In the genomic region with DNA sequence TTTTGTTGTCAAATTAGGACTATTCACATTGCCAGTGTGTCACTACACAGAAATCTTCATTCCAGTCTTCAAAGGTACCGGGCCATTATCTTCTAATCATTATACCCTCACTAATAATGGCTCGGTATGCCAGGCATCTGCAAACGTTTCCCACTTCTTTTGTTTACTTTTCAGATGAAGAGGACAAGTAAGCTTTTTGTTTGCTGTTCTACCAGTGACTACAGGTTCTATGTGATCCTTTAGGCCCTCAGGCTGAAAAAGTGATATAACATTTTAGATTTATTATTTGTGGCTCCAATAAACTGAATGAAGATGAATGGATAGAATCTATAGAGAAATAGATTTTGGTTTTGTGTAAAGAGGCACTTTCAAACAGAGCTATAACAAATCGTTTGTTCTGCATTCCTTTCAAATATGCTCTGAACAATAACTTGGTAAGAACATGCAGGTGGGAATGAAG, we compare ENCODE assay signal across 13 cellular contexts. TPM values are rescaled to one million over a fixed set of nuclear protein-coding genes. Genes with fewer than 3 reads are reported as not detected.
DNase-seq lines count a peak whose midpoint lies in the region; ATAC-seq, FAIRE-seq and TF ChIP-seq lines count a peak whose summit lies in the region.
"Had no signal": no experiment of that assay in that cellular context is flagged by ENCODE, and none has a peak within 500 bp of the region (broad histone marks: within the 10 kb centered on the region; RNA-seq: fewer than 3 reads in every experiment).

No MANE protein-coding gene starts in this region.

- DNase-seq in A549 (ENCODE audit: low read depth in 1 of 2, low spot score in 1 of 2) (no peak), LNCaP clone FGC (ENCODE audit: low read depth) (peak; percentile 81), astrocyte of the hippocampus (ENCODE audit: low read depth, low spot score) (peak; percentile 24), stomach (no peak), NCI-H82 treated with DMSO at 0.1 percent for 48 hours (lab: John Stamatoyannopoulos, UW; ENCODE audit: unreplicated experiment) (no peak)
- DNase-seq in stimulated activated CD4-positive, alpha-beta T cell treated with anti-CD3 and anti-CD28 coated beads, Interleukin-4, amount 100 ng/mL, for 1 hour, result no peak
- DNase-seq: activated gamma-delta T cell treated with Interleukin-2 at 50 U/mL for 16 hours; AML-193; brain microvascular endothelial cell; effector CD8-positive, alpha-beta T cell; stimulated activated naive CD4-positive, alpha-beta T cell treated with Interleukin-2 at 50 U/mL for 16 hours had no signal

- no peaks in the 10 kb centered on the region for H3K9me3 ChIP-seq in A549
- no peaks in the 10 kb centered on the region for H3K9me3 ChIP-seq in stomach

- H3K27me3 ChIP-seq in stomach, result no peaks in the 10 kb centered on the region
- H3K27me3 ChIP-seq: brain microvascular endothelial cell had no signal

- CTCF ChIA-PET in A549 (lab: Yijun Ruan, JAX), result interaction anchor here (0.9 to 1.0 kb wide), 2 partner anchors 8 to 539 kb away, joined by 3 read pairs; no protein-coding TSS in a partner anchor

- peak overlapping the region; percentile 8; the same call in 2 of the 3 replicates for H3K4me2 ChIP-seq in A549

- POLR2A ChIA-PET in A549 (lab: Yijun Ruan, JAX), result no interaction called here

- TF ChIP-seq EP300 in A549 (IDR thresholded peaks at IDR 0.05) (no peak), stomach (IDR thresholded peaks at IDR 0.05) (no peak)

- no peak for TF ChIP-seq RAD21 in A549 (conservative IDR thresholded peaks at IDR 0.05 in 1 of 2, IDR thresholded peaks at IDR 0.05 in 1 of 2)

- no peak overlapping the region for H3K27ac ChIP-seq in A549
- H3K27ac ChIP-seq in stomach, result no peak overlapping the region
- H3K27ac ChIP-seq: brain microvascular endothelial cell had no signal

- H3K4me1 ChIP-seq in A549, result peaks cover 18% of the 10 kb centered on the region; the same call in 2 of the 3 replicates
- no peaks in the 10 kb centered on the region for H3K4me1 ChIP-seq in stomach

- intact Hi-C loops in stomach (cut with DNase I; ENCODE audit: low total_unique reads), result no loop called here

- TF ChIP-seq POLR2A in A549 (IDR thresholded peaks at IDR 0.05; ENCODE audit: low read length) (no peak), stomach (IDR thresholded peaks at IDR 0.05) (no peak)

- peak; percentile 54 for FAIRE-seq in A549 (lab: Jason Lieb, UNC)
- FAIRE-seq: GM12878 had no signal

- H3K4me3 ChIP-seq in A549 (no peak overlapping the region), LNCaP clone FGC (ENCODE audit: low read depth, low read length) (no peak overlapping the region), stomach (no peak overlapping the region)
- H3K4me3 ChIP-seq: GM12878 had no signal

- 16% methylated on average over 4 of the region's 4 CpGs for WGBS in A549 (ENCODE audit: missing lambda C conversion rate)
- WGBS in stomach, 5 donors, result 22 to 41% (median 29%) methylated on average over 4 of the region's 4 CpGs

- ATAC-seq in A549, result no peak
- ATAC-seq: GM12878 had no signal

- H3K36me3 ChIP-seq in stomach, result no peaks in the 10 kb centered on the region
- H3K36me3 ChIP-seq: brain microvascular endothelial cell had no signal

- TF ChIP-seq CTCF in A549 (IDR thresholded peaks at IDR 0.05), result no peak
- TF ChIP-seq CTCF in LNCaP clone FGC (IDR thresholded peaks at IDR 0.05; ENCODE audit: control insufficient read depth, extremely low read depth, insufficient read depth), result no peak
- TF ChIP-seq CTCF in stomach (IDR thresholded peaks at IDR 0.05), result no peak

TF ChIP-seq in A549, 52 proteins besides CTCF, POLR2A, EP300 and RAD21:
- TF ChIP-seq GATA3 (IDR thresholded peaks at IDR 0.05; ENCODE audit: borderline replicate concordance) (peak; percentile 54), MAZ (IDR thresholded peaks at IDR 0.05; ENCODE audit: borderline replicate concordance, low read depth, low read length) (no peak)

RNA-seq across cellular contexts. Expression of a gene that starts 0.4 kb away (rescaled TPM):
- not detected in 2 replicates for polyA plus RNA-seq in A549 (2011; rRNA removed)
- polyA plus RNA-seq in A549 (2012; cell fraction: cytosol; rRNA removed), result not detected in 2 replicates
- polyA plus RNA-seq in A549 (2012; cell fraction: nucleus; rRNA removed), result not detected in 2 replicates
- polyA plus RNA-seq in A549 (2017; fragmentation: RNase III; extraction: RNeasy Plus Mini Kit Qiagen cat#74134 plus additional on column Dnase treatment), result not detected in 3 replicates
- not detected in 2 replicates for polyA minus RNA-seq in A549 (2011; rRNA and poly(A)+ RNA removed)
- not detected for total RNA-seq in stomach
- polyA plus RNA-seq in stomach, result not detected
- total RNA-seq: activated CD8-positive, alpha-beta memory T cell treated with anti-CD3 and anti-CD28 coated beads for 36 hours; GM12878 had no signal
- polyA plus RNA-seq: GM12878 had no signal

RNA-seq across cellular contexts. Expression of a gene that starts 9.6 kb away (rescaled TPM):
- polyA plus RNA-seq in A549 (2011; rRNA removed) (not detected in 2 replicates), A549 (2017; fragmentation: RNase III; extraction: RNeasy Plus Mini Kit Qiagen cat#74134 plus additional on column Dnase treatment) (not detected in 3 replicates), stomach (not detected)
- polyA plus RNA-seq in A549 (2012; cell fraction: cytosol; rRNA removed), result not detected in 2 replicates
- not detected in 2 replicates for polyA plus RNA-seq in A549 (2012; cell fraction: nucleus; rRNA removed)
- polyA minus RNA-seq in A549 (2011; rRNA and poly(A)+ RNA removed), result not detected in 2 replicates
- total RNA-seq in stomach, result not detected
- total RNA-seq: activated CD8-positive, alpha-beta memory T cell treated with anti-CD3 and anti-CD28 coated beads for 36 hours; GM12878 had no signal
- polyA plus RNA-seq: GM12878 had no signal

RNA-seq across cellular contexts. Expression of a gene that starts 15.4 kb away (rescaled TPM):
- not detected in 2 replicates for polyA plus RNA-seq in A549 (2011; rRNA removed)
- polyA plus RNA-seq in A549 (2012; cell fraction: cytosol; rRNA removed), result not detected in 2 replicates
- not detected in 2 replicates for polyA plus RNA-seq in A549 (2012; cell fraction: nucleus; rRNA removed)
- not detected in 3 replicates for polyA plus RNA-seq in A549 (2017; fragmentation: RNase III; extraction: RNeasy Plus Mini Kit Qiagen cat#74134 plus additional on column Dnase treatment)
- polyA minus RNA-seq in A549 (2011; rRNA and poly(A)+ RNA removed), result not detected in 2 replicates
- not detected for total RNA-seq in stomach
- not detected for polyA plus RNA-seq in stomach
- total RNA-seq: activated CD8-positive, alpha-beta memory T cell treated with anti-CD3 and anti-CD28 coated beads for 36 hours; GM12878 had no signal
- polyA plus RNA-seq: GM12878 had no signal

RNA-seq across cellular contexts. Expression of a gene that starts 17.7 kb away (rescaled TPM):
- polyA plus RNA-seq in A549 (2011; rRNA removed) (not detected in 2 replicates), A549 (2017; fragmentation: RNase III; extraction: RNeasy Plus Mini Kit Qiagen cat#74134 plus additional on column Dnase treatment) (not detected in 3 replicates), stomach (not detected)
- polyA plus RNA-seq in A549 (2012; cell fraction: cytosol; rRNA removed), result not detected in 2 replicates
- polyA plus RNA-seq in A549 (2012; cell fraction: nucleus; rRNA removed), result 0.06 TPM in 1 of 2 replicates, not detected in the other
- not detected in 2 replicates for polyA minus RNA-seq in A549 (2011; rRNA and poly(A)+ RNA removed)
- total RNA-seq in stomach, result not detected
- total RNA-seq: activated CD8-positive, alpha-beta memory T cell treated with anti-CD3 and anti-CD28 coated beads for 36 hours; GM12878 had no signal
- polyA plus RNA-seq: GM12878 had no signal

RNA-seq across cellular contexts. Expression of a gene that starts 20.7 kb away (rescaled TPM):
- polyA plus RNA-seq in A549 (2011; rRNA removed), result not detected in 2 replicates
- polyA plus RNA-seq in A549 (2012; cell fraction: cytosol; rRNA removed), result not detected in 2 replicates
- not detected in 2 replicates for polyA plus RNA-seq in A549 (2012; cell fraction: nucleus; rRNA removed)
- not detected in 3 replicates for polyA plus RNA-seq in A549 (2017; fragmentation: RNase III; extraction: RNeasy Plus Mini Kit Qiagen cat#74134 plus additional on column Dnase treatment)
- polyA minus RNA-seq in A549 (2011; rRNA and poly(A)+ RNA removed), result not detected in 2 replicates
- total RNA-seq in stomach, result not detected
- polyA plus RNA-seq in stomach, result not detected
- total RNA-seq: activated CD8-positive, alpha-beta memory T cell treated with anti-CD3 and anti-CD28 coated beads for 36 hours; GM12878 had no signal
- polyA plus RNA-seq: GM12878 had no signal

Comparison
In these comparisons a context has a peak if more than half of its experiments do, and no peak if none do; other contexts are left out.
1. DNase-seq: peak in LNCaP clone FGC (single experiment) and astrocyte of the hippocampus (single experiment); none in A549 (0 of 2), stomach (single experiment), stimulated activated CD4-positive, alpha-beta T cell treated with anti-CD3 and anti-CD28 coated beads, Interleukin-4, amount 100 ng/mL, for 1 hour (single experiment) and NCI-H82 treated with DMSO at 0.1 percent for 48 hours (single experiment).